In genomic region chr7:102512642-102513221, GRCh38 we compare ENCODE assay signal across 7 cellular contexts. TPM values are rescaled to one million over a fixed set of nuclear protein-coding genes. Genes with fewer than 3 reads are reported as not detected.
A peak's percentile ranks its signal among the peaks of the same experiment; 100 is the strongest.
DNase-seq lines count a peak whose midpoint lies in the region; TF ChIP-seq lines count a peak whose summit lies in the region.
"Not testable (repeated sequence)": the region's sequence is repeated elsewhere in the genome, so short reads cannot be mapped to it uniquely, and the experiment has no call there.

No MANE protein-coding gene starts in this region.

- H3K27ac Mint-ChIP-seq in activated T-cell treated with anti-CD3 and anti-CD28 coated beads, Interleukin-2, amount 50 U/mL, for 24 hours: not testable (repeated sequence)

- not testable (repeated sequence) for H3K4me1 Mint-ChIP-seq in activated T-cell treated with anti-CD3 and anti-CD28 coated beads, Interleukin-2, amount 50 U/mL, for 24 hours (ENCODE audit: low read depth)

- not testable (repeated sequence) for H3K36me3 ChIP-seq in GM06990 (ENCODE audit: control insufficient read depth, insufficient read depth, low read length)

- H3K4me3 ChIP-seq in GM06990 (replicated peaks; ENCODE audit: low read depth, low read length) (peak overlapping the region; percentile 59), skeletal muscle cell (ENCODE audit: low read depth, low read length) (peak overlapping the region; percentile 26)
- H3K4me3 ChIP-seq in NB4 (ENCODE audit: low read depth, low read length): not testable (repeated sequence)

- not testable (repeated sequence) for H3K36me3 Mint-ChIP-seq in activated T-cell treated with anti-CD3 and anti-CD28 coated beads, Interleukin-2, amount 50 U/mL, for 24 hours (ENCODE audit: low read depth)

- H3K27me3 Mint-ChIP-seq in activated T-cell treated with anti-CD3 and anti-CD28 coated beads, Interleukin-2, amount 50 U/mL, for 24 hours: not testable (repeated sequence)

- H3K27me3 ChIP-seq in GM06990 (replicated peaks; ENCODE audit: control insufficient read depth, insufficient read depth, low read length): not testable (repeated sequence)

- not testable (repeated sequence) for TF ChIP-seq POLR2A in NB4 (IDR thresholded peaks at IDR 0.05; ENCODE audit: extremely low read depth, insufficient read length)

- peak; percentile 17 for DNase-seq in GM06990 (ENCODE audit: extremely low read depth, insufficient read length)
- DNase-seq in NB4 (ENCODE audit: low read depth): peak; percentile 82
- DNase-seq in activated T-cell treated with anti-CD3 and anti-CD28 coated beads, Interleukin-2, amount 50 U/mL, for 24 hours: peak; percentile 40
- DNase-seq in dermis blood vessel endothelial cell: peak; percentile 66
- DNase-seq in cardiac septum (ENCODE audit: low spot score): peak; percentile 74
- DNase-seq in middle frontal gyrus (ENCODE audit: extremely low spot score, low spot score): peak; percentile 3
- peak; percentile 88 for DNase-seq in skeletal muscle cell (ENCODE audit: low read depth)

- intact Hi-C loops in cardiac septum (cut with DNase I): not testable (repeated sequence)

- not testable (repeated sequence) for H3K9me3 Mint-ChIP-seq in activated T-cell treated with anti-CD3 and anti-CD28 coated beads, Interleukin-2, amount 50 U/mL, for 24 hours

- H3K4me3 Mint-ChIP-seq in activated T-cell treated with anti-CD3 and anti-CD28 coated beads, Interleukin-2, amount 50 U/mL, for 24 hours: not testable (repeated sequence)

- TF ChIP-seq CTCF in GM06990 (IDR thresholded peaks at IDR 0.05; ENCODE audit: insufficient read depth, low read length, poor library complexity, severe bottlenecking); NB4 (IDR thresholded peaks at IDR 0.05; ENCODE audit: low read depth, low read length): not testable (repeated sequence)

RNA-seq across cellular contexts. Expression of gene RASA4B, which starts 4.8 kb away (rescaled TPM):
- total RNA-seq in dermis blood vessel endothelial cell: 10.1 and 13.1 TPM in 2 replicates
- 6.3 TPM for total RNA-seq in cardiac septum

RNA-seq across cellular contexts. Expression of gene UPK3BL2, which starts 30.8 kb away (rescaled TPM):
- total RNA-seq in dermis blood vessel endothelial cell: 2.3 and 2.7 TPM in 2 replicates
- 7.7 TPM for total RNA-seq in cardiac septum

RNA-seq across cellular contexts. Expression of gene POLR2J, which starts 34.0 kb away (rescaled TPM):
- total RNA-seq in dermis blood vessel endothelial cell (19.9 and 22.4 TPM in 2 replicates), cardiac septum (58.7 TPM)

RNA-seq across cellular contexts. Expression of gene SPDYE2, which starts 38.3 kb away (rescaled TPM):
- not detected in 2 replicates for total RNA-seq in dermis blood vessel endothelial cell
- total RNA-seq in cardiac septum: not detected

RNA-seq across cellular contexts. Expression of gene LRWD1, which starts 47.9 kb away (rescaled TPM):
- total RNA-seq in dermis blood vessel endothelial cell (21.6 and 28.8 TPM in 2 replicates), cardiac septum (9.9 TPM)

Comparison
In these comparisons a context has a peak if more than half of its experiments do, and no peak if none do; other contexts are left out.
1. DNase-seq: peak in every context shown above with its lines; median percentile 88 in skeletal muscle cell; 82 in NB4; 74 in cardiac septum; 66 in dermis blood vessel endothelial cell; 40 in activated T-cell treated with anti-CD3 and anti-CD28 coated beads, Interleukin-2, amount 50 U/mL, for 24 hours; 17 in GM06990; 3 in middle frontal gyrus.